ENCODE assay signal across 17 cellular contexts in the genomic region with DNA sequence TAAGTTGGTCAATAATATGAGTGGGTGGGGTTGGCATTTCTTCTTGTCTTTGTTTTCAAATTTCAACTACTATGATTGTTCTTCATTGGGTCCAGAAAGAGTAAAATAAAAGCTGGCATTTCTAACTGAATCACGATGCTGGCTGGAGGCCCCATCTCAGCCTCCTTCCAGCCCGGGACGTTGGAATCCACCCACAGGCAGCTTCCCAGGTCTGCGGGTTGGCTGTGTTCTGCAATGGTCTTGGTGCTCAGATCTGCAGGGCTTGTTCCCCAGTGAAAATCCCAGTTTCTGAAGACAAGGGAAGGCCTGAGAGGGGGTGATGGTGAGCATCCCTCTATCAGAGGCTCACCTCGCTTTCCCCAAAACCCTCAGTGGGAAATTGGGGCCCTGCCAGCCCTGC. TPM values are rescaled to one million over a fixed set of nuclear protein-coding genes. Genes with fewer than 3 reads are reported as not detected.
"Had no signal": no experiment of that assay in that cellular context is flagged by ENCODE, and none has a peak within 500 bp of the region (broad histone marks: within the 10 kb centered on the region; RNA-seq: fewer than 3 reads in every experiment).

No MANE protein-coding gene starts in this region.

- H3K27ac Mint-ChIP-seq: activated B cell treated with CpG ODN at 0.5 μM for 24 hours; activated CD4-positive, alpha-beta T cell treated with anti-CD3 and anti-CD28 coated beads, Interleukin-2, amount 10 ng/mL, durations not matched to agents 24 days and 14 days; activated CD8-positive, alpha-beta T cell treated with anti-CD3 and anti-CD28 coated beads for 36 hours; activated naive CD8-positive, alpha-beta T cell treated with anti-CD3 and anti-CD28 coated beads, Interleukin-2, amount 10 ng/mL, durations not matched to agents 7 days and 5 days; activated T-cell treated with anti-CD3 and anti-CD28 coated beads, Interleukin-2, amount 50 U/mL, for 24 hours; activated T-helper 2 cell treated with anti-CD3 and anti-CD28 coated beads, Interferon-gamma antibody, Interleukin-2, Interleukin-4, amounts not matched to agents 10 μg/mL and 5 μg/mL and 100 μg/mL, durations not matched to agents 14 hours and 24 hours and 36 hours; natural killer cell treated with Interleukin-12 subunit alpha and Interleukin-12 subunit beta and Interleukin-15 and Interleukin-18, amount 100 ng/mL, for 72 hours; stimulated activated naive B cell treated with anti-CD40 and anti-IgM and Interleukin-4, amounts not matched to agents 10 μg/mL and 1 μg/mL and 100 μg/mL, for 72 hours; T-cell; type B pancreatic cell had no signal

- H3K4me3 ChIP-seq: hepatocyte had no signal

- H3K4me1 Mint-ChIP-seq: activated B cell treated with CpG ODN at 0.5 μM for 24 hours; activated CD4-positive, alpha-beta T cell treated with anti-CD3 and anti-CD28 coated beads, Interleukin-2, amount 10 ng/mL, durations not matched to agents 24 days and 14 days; activated naive CD8-positive, alpha-beta T cell treated with anti-CD3 and anti-CD28 coated beads, Interleukin-2, amount 10 ng/mL, durations not matched to agents 7 days and 5 days; central memory CD8-positive, alpha-beta T cell; stimulated activated naive B cell treated with anti-CD40 and anti-IgM and Interleukin-4, amounts not matched to agents 10 μg/mL and 1 μg/mL and 100 μg/mL, for 72 hours; T-cell had no signal

- H3K27ac ChIP-seq: hepatocyte had no signal

- H3K27me3 ChIP-seq: hepatocyte had no signal

- H3K4me3 Mint-ChIP-seq: activated B cell treated with CpG ODN at 0.5 μM for 24 hours; activated CD4-positive, alpha-beta T cell treated with anti-CD3 and anti-CD28 coated beads, Interleukin-2, amount 10 ng/mL, durations not matched to agents 24 days and 14 days; activated CD8-positive, alpha-beta T cell treated with anti-CD3 and anti-CD28 coated beads for 36 hours; activated naive CD8-positive, alpha-beta T cell treated with anti-CD3 and anti-CD28 coated beads, Interleukin-2, amount 10 ng/mL, durations not matched to agents 7 days and 5 days; activated T-cell treated with anti-CD3 and anti-CD28 coated beads, Interleukin-2, amount 50 U/mL, for 24 hours; central memory CD8-positive, alpha-beta T cell; natural killer cell treated with Interleukin-12 subunit alpha and Interleukin-12 subunit beta and Interleukin-15 and Interleukin-18, amount 100 ng/mL, for 72 hours; stimulated activated naive B cell treated with anti-CD40 and anti-IgM and Interleukin-4, amounts not matched to agents 10 μg/mL and 1 μg/mL and 100 μg/mL, for 72 hours; T-cell; type B pancreatic cell had no signal

- H3K36me3 Mint-ChIP-seq: activated naive CD8-positive, alpha-beta T cell treated with anti-CD3 and anti-CD28 coated beads, Interleukin-2, amount 10 ng/mL, durations not matched to agents 7 days and 5 days; natural killer cell treated with Interleukin-12 subunit alpha and Interleukin-12 subunit beta and Interleukin-15 and Interleukin-18, amount 100 ng/mL, for 72 hours; stimulated activated naive B cell treated with anti-CD40 and anti-IgM and Interleukin-4, amounts not matched to agents 10 μg/mL and 1 μg/mL and 100 μg/mL, for 72 hours; T-cell had no signal

- H3K9me3 Mint-ChIP-seq: activated B cell treated with CpG ODN at 0.5 μM for 24 hours; activated CD4-positive, alpha-beta T cell treated with anti-CD3 and anti-CD28 coated beads, Interleukin-2, amount 10 ng/mL, durations not matched to agents 24 days and 14 days; activated CD8-positive, alpha-beta T cell treated with anti-CD3 and anti-CD28 coated beads for 36 hours; activated naive CD8-positive, alpha-beta T cell treated with anti-CD3 and anti-CD28 coated beads, Interleukin-2, amount 10 ng/mL, durations not matched to agents 7 days and 5 days; activated T-cell treated with anti-CD3 and anti-CD28 coated beads, Interleukin-2, amount 50 U/mL, for 24 hours; activated T-helper 2 cell treated with anti-CD3 and anti-CD28 coated beads, Interferon-gamma antibody, Interleukin-2, Interleukin-4, amounts not matched to agents 10 μg/mL and 5 μg/mL and 100 μg/mL, durations not matched to agents 14 hours and 24 hours and 36 hours; central memory CD8-positive, alpha-beta T cell; natural killer cell treated with Interleukin-12 subunit alpha and Interleukin-12 subunit beta and Interleukin-15 and Interleukin-18, amount 100 ng/mL, for 72 hours; stimulated activated naive B cell treated with anti-CD40 and anti-IgM and Interleukin-4, amounts not matched to agents 10 μg/mL and 1 μg/mL and 100 μg/mL, for 72 hours; T-cell; type B pancreatic cell had no signal

- ATAC-seq: activated CD8-positive, alpha-beta T cell treated with anti-CD3 and anti-CD28 coated beads for 36 hours; esophagus mucosa; natural killer cell treated with Interleukin-12 subunit alpha and Interleukin-12 subunit beta and Interleukin-15 and Interleukin-18, amount 100 ng/mL, for 72 hours; stimulated activated naive B cell treated with anti-CD40 and anti-IgM and Interleukin-4, amounts not matched to agents 10 μg/mL and 1 μg/mL and 100 μg/mL, for 72 hours; T-cell had no signal

- DNase-seq: activated B cell treated with CpG ODN at 0.5 μM for 24 hours; activated CD4-positive, alpha-beta T cell treated with anti-CD3 and anti-CD28 coated beads, Interleukin-2, amount 10 ng/mL, durations not matched to agents 24 days and 14 days; activated CD8-positive, alpha-beta T cell treated with anti-CD3 and anti-CD28 coated beads for 36 hours; activated naive CD4-positive, alpha-beta T cell treated with Interleukin-2 at 50 U/mL for 16 hours; activated naive CD8-positive, alpha-beta T cell treated with anti-CD3 and anti-CD28 coated beads, Interleukin-2, amount 10 ng/mL, durations not matched to agents 7 days and 5 days; activated T-cell treated with anti-CD3 and anti-CD28 coated beads, Interleukin-2, amount 50 U/mL, for 24 hours; cortex of kidney; effector CD8-positive, alpha-beta T cell; foreskin fibroblast; stimulated activated naive B cell treated with anti-CD40 and anti-IgM and Interleukin-4, amounts not matched to agents 10 μg/mL and 1 μg/mL and 100 μg/mL, for 72 hours; T-cell had no signal

RNA-seq across cellular contexts. Expression of a gene that starts 54.7 kb away (rescaled TPM):
- total RNA-seq: activated B cell treated with CpG ODN at 0.5 μM for 24 hours; activated CD4-positive, alpha-beta T cell treated with anti-CD3 and anti-CD28 coated beads, Interleukin-2, amount 10 ng/mL, durations not matched to agents 24 days and 14 days; activated CD8-positive, alpha-beta T cell treated with anti-CD3 and anti-CD28 coated beads for 36 hours; activated naive CD8-positive, alpha-beta T cell treated with anti-CD3 and anti-CD28 coated beads, Interleukin-2, amount 10 ng/mL, durations not matched to agents 7 days and 5 days; activated T-helper 2 cell treated with anti-CD3 and anti-CD28 coated beads, Interferon-gamma antibody, Interleukin-2, Interleukin-4, amounts not matched to agents 10 μg/mL and 5 μg/mL and 100 μg/mL, durations not matched to agents 14 hours and 24 hours and 36 hours; natural killer cell treated with Interleukin-12 subunit alpha and Interleukin-12 subunit beta and Interleukin-15 and Interleukin-18, amount 100 ng/mL, for 72 hours had no signal
